ENCODE assay signal across 14 cellular contexts in the genomic region with DNA sequence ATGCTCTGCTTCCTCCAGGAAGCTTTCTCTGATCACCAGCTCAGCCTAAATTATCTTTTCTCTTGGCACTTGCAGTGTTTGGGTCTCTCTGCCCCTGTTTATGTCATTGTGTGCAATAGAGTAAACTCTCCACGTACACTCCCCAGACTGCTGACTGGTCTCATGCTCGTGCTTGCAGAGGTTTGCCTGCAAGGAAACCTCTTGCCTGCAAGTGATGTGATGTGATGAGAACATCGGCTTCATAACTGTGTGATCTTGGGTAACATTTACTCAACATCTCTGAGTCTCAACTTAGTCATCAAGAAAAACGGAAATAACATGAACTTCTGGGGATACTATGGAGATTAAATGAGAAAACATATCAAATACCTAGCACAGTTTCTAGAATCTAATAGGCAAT.
A peak's percentile ranks its signal among the peaks of the same experiment; 100 is the strongest.
DNase-seq lines count a peak whose midpoint lies in the region; ATAC-seq, FAIRE-seq and TF ChIP-seq lines count a peak whose summit lies in the region.
"Had no signal": no experiment of that assay in that cellular context is flagged by ENCODE, and none has a peak within 500 bp of the region (broad histone marks: within the 10 kb centered on the region; RNA-seq: fewer than 3 reads in every experiment).

No MANE protein-coding gene starts in this region.

- peak; percentile 67 for DNase-seq in H4 (ENCODE audit: low spot score)
- peak; percentile 73 for DNase-seq in Panc1 (ENCODE audit: low read depth, low spot score)
- peak; percentile 19 for DNase-seq in endothelial cell of umbilical vein (ENCODE audit: low read depth, low spot score)
- DNase-seq in renal cortical epithelial cell (ENCODE audit: low read depth) = peak; percentile 58
- no peak for DNase-seq in NCI-H1694 treated with DMSO at 0.1 percent for 48 hours (lab: John Stamatoyannopoulos, UW)
- no peak for DNase-seq in NCI-H524 (lab: John Stamatoyannopoulos, UW)
- no peak for DNase-seq in NCI-H2171 (lab: John Stamatoyannopoulos, UW)
- no peak for DNase-seq in activated T-cell treated with anti-CD3 and anti-CD28 coated beads, Interleukin-2, amount 50 U/mL, for 1 hour
- DNase-seq: activated CD8-positive, alpha-beta T cell treated with anti-CD3 and anti-CD28 coated beads for 36 hours; amygdala; T-cell had no signal

- peak; percentile 67; the same call in 1 of the 2 replicates for ATAC-seq in Panc1
- ATAC-seq: activated CD8-positive, alpha-beta T cell treated with anti-CD3 and anti-CD28 coated beads for 36 hours; T-cell had no signal

- no peaks in the 10 kb centered on the region for H3K79me2 ChIP-seq in endothelial cell of umbilical vein (ENCODE audit: control insufficient read depth, insufficient read depth, low read length)
- H3K79me2 ChIP-seq: parathyroid adenoma had no signal

- no peak overlapping the region for H2AFZ ChIP-seq in endothelial cell of umbilical vein (ENCODE audit: low read depth, low read length)
- H2AFZ ChIP-seq: parathyroid adenoma had no signal

- intact Hi-C loops in Panc1 (cut with micrococcal nuclease; ENCODE audit: unreplicated experiment) (no loop called here), endothelial cell of umbilical vein (cut with micrococcal nuclease) (no loop called here)

- no peak overlapping the region for H3K27ac ChIP-seq in Panc1 (ENCODE audit: low read length)
- no peak overlapping the region for H3K27ac ChIP-seq in endothelial cell of umbilical vein (ENCODE audit: insufficient read depth, low read depth, low read length)
- H3K27ac ChIP-seq: parathyroid adenoma had no signal

- no peaks in the 10 kb centered on the region for H3K9me1 ChIP-seq in endothelial cell of umbilical vein (replicated peaks; ENCODE audit: control insufficient read depth, extremely low read depth, insufficient read depth, low read length)

- H3K9me3 ChIP-seq in Panc1 (ENCODE audit: control insufficient read depth, insufficient read depth, low read depth, low read length) (no peaks in the 10 kb centered on the region), endothelial cell of umbilical vein (replicated peaks; ENCODE audit: control insufficient read depth, insufficient read depth, low read length) (no peaks in the 10 kb centered on the region)

- H3K27me3 ChIP-seq in Panc1 (ENCODE audit: control insufficient read depth, insufficient read depth, low read length) (peaks cover 9% of the 10 kb centered on the region; the same call in 1 of the 2 replicates), endothelial cell of umbilical vein (ENCODE audit: control insufficient read depth in 2 of 2, insufficient read depth in 2 of 2, low read length in 2 of 2) (peaks cover 4% of the 10 kb centered on the region in 2 experiments)

- H3K4me2 ChIP-seq in endothelial cell of umbilical vein (ENCODE audit: insufficient read depth, low read length) = no peak overlapping the region

- dilution Hi-C loops in endothelial cell of umbilical vein (cut with MboI; ENCODE audit: extremely low pct_ligation_motif_present, low sequenced_read_pairs) = no loop called here

- H4K20me1 ChIP-seq in endothelial cell of umbilical vein (replicated peaks; ENCODE audit: control insufficient read depth, extremely low read depth, insufficient read depth, low read length) = no peaks in the 10 kb centered on the region

- H3K4me1 ChIP-seq in Panc1 (ENCODE audit: control insufficient read depth, insufficient read depth, low read length) = no peaks in the 10 kb centered on the region
- peaks cover 11% of the 10 kb centered on the region for H3K4me1 ChIP-seq in endothelial cell of umbilical vein (ENCODE audit: control insufficient read depth, extremely low read depth, insufficient read depth, low read length)
- H3K4me1 ChIP-seq: parathyroid adenoma had no signal

- H3K9ac ChIP-seq in endothelial cell of umbilical vein (replicated peaks; ENCODE audit: extremely low read depth, insufficient read depth, low read length) = no peak overlapping the region
- H3K9ac ChIP-seq: parathyroid adenoma had no signal

- H3K36me3 ChIP-seq in Panc1 (ENCODE audit: control insufficient read depth, insufficient read depth, low read length) = no peaks in the 10 kb centered on the region
- H3K36me3 ChIP-seq in endothelial cell of umbilical vein (ENCODE audit: control insufficient read depth in 2 of 2, extremely low read depth in 1 of 2, insufficient read depth in 2 of 2, low read length in 2 of 2) = no peaks in the 10 kb centered on the region

- CTCF ChIA-PET in Panc1 (lab: Charles Lee) (no interaction called here), endothelial cell of umbilical vein (lab: Charles Lee) (interaction anchor here (1.1 to 1.6 kb wide), 1 partner anchor 43 kb away, joined by 3 to 6 read pairs; no protein-coding TSS in a partner anchor)

- TF ChIP-seq CTCF in Panc1 (IDR thresholded peaks at IDR 0.05) = no peak
- TF ChIP-seq CTCF in endothelial cell of umbilical vein (IDR thresholded peaks at IDR 0.05; ENCODE audit: extremely low read depth in 1 of 2, insufficient read depth in 1 of 2, low read depth in 1 of 2, low read length in 2 of 2) = no peak

- peak; percentile 31 for FAIRE-seq in endothelial cell of umbilical vein (lab: Jason Lieb, UNC)
- FAIRE-seq: frontal cortex, GM18507 had no signal

- in situ Hi-C loops in Panc1 (cut with HindIII; ENCODE audit: low pct_unique_long_range_greater_than_20kb, low sequenced_read_pairs) = no loop called here

- POLR2A ChIA-PET in Panc1 (lab: Charles Lee) = no interaction called here
- POLR2A ChIA-PET in endothelial cell of umbilical vein (lab: Charles Lee) = interaction anchor here (0.6 kb wide), 1 partner anchor 90 kb away, joined by 4 read pairs; no protein-coding TSS in a partner anchor

- no peak for TF ChIP-seq POLR2A in endothelial cell of umbilical vein (IDR thresholded peaks at IDR 0.05; ENCODE audit: low read depth, low read length)

- no TSS peak for BruUV-seq in Panc1 (replicated peaks; lab: Mats Ljungman, UMichigan)
- BruUV-seq in endothelial cell of umbilical vein (replicated peaks; lab: Mats Ljungman, UMichigan) = no TSS peak

- H3K4me3 ChIP-seq in Panc1 (ENCODE audit: low read depth in 2 of 2, low read length in 2 of 2) (no peak overlapping the region), endothelial cell of umbilical vein (replicated peaks in 1 of 3; ENCODE audit: insufficient read depth in 1 of 3, low read depth in 1 of 3, low read length in 3 of 3) (no peak overlapping the region)

TF ChIP-seq in endothelial cell of umbilical vein, 7 proteins besides CTCF, POLR2A, EP300 and RAD21:
- peak; percentile 19 for TF ChIP-seq JUN (IDR thresholded peaks at IDR 0.05; ENCODE audit: borderline replicate concordance, insufficient read depth, insufficient read length, low read depth)
- peak; percentile 50 for TF ChIP-seq FOS (IDR thresholded peaks at IDR 0.05; ENCODE audit: borderline replicate concordance, insufficient read depth, low read length)
- TF ChIP-seq, protein P1, sequence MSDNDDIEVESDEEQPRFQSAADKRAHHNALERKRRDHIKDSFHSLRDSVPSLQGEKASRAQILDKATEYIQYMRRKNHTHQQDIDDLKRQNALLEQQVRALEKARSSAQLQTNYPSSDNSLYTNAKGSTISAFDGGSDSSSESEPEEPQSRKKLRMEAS (IDR thresholded peaks at IDR 0.05; ENCODE audit: insufficient read depth, insufficient read length) = no peak

Comparison
In these comparisons a context has a peak if more than half of its experiments do, and no peak if none do; other contexts are left out.
1. DNase-seq: peak in H4 (single experiment), Panc1 (single experiment), endothelial cell of umbilical vein (single experiment) and renal cortical epithelial cell (single experiment); none in NCI-H1694 treated with DMSO at 0.1 percent for 48 hours (single experiment), NCI-H524 (0 of 2), NCI-H2171 (single experiment) and activated T-cell treated with anti-CD3 and anti-CD28 coated beads, Interleukin-2, amount 50 U/mL, for 1 hour (single experiment).